ENCODE assay signal across 16 cellular contexts in genomic region chr9:129052592-129052991, GRCh38. TPM values are rescaled to one million over a fixed set of nuclear protein-coding genes. Genes with fewer than 3 reads are reported as not detected.
DNase-seq lines count a peak whose midpoint lies in the region; ATAC-seq and TF ChIP-seq lines count a peak whose summit lies in the region.
"Had no signal": no experiment of that assay in that cellular context is flagged by ENCODE, and none has a peak within 500 bp of the region (broad histone marks: within the 10 kb centered on the region; RNA-seq: fewer than 3 reads in every experiment).

No MANE protein-coding gene starts in this region.

- H3K36me3 Mint-ChIP-seq in progenitor cell of endocrine pancreas (ENCODE audit: insufficient read depth) (peaks cover 4% of the 10 kb centered on the region), WTC11 (peaks cover 17% of the 10 kb centered on the region)

- H3K9me3 Mint-ChIP-seq in progenitor cell of endocrine pancreas (ENCODE audit: low read depth) (no peaks in the 10 kb centered on the region), WTC11 (no peaks in the 10 kb centered on the region)
- H3K9me3 Mint-ChIP-seq: activated T-helper 2 cell treated with anti-CD3 and anti-CD28 coated beads, Interferon-gamma antibody, Interleukin-2, Interleukin-4, amounts not matched to agents 10 μg/mL and 5 μg/mL and 100 μg/mL, durations not matched to agents 14 hours and 24 hours and 36 hours; CD8-positive, alpha-beta memory T cell; GM23338; neural progenitor cell; stimulated activated effector memory CD8-positive, alpha-beta T cell treated with anti-CD3 and anti-CD28 coated beads, Interleukin-12 subunit alpha, Interleukin-12 subunit beta, amount 100 ng/mL, for 72 hours had no signal

- TF ChIP-seq CTCF in HEK293 (tag by site-specific recombination; IDR thresholded peaks at IDR 0.05) = no peak
- TF ChIP-seq CTCF in Peyer's patch (IDR thresholded peaks at IDR 0.05) = no peak
- TF ChIP-seq CTCF in progenitor cell of endocrine pancreas (IDR thresholded peaks at IDR 0.05; ENCODE audit: unreplicated experiment) = no peak
- no peak for TF ChIP-seq CTCF in WTC11 (IDR thresholded peaks at IDR 0.05)

- CTCF ChIA-PET in HEK293 (lab: Yijun Ruan, JAX) = no interaction called here
- CTCF ChIA-PET in WTC11 (lab: Charles Lee) = interaction anchor here (0.5 to 1.0 kb wide), 2 partner anchors 50 to 131 kb away, joined by 3 to 4 read pairs; no protein-coding TSS in a partner anchor

- no peak overlapping the region for H3K4me3 Mint-ChIP-seq in progenitor cell of endocrine pancreas (ENCODE audit: low read depth)
- no peak overlapping the region for H3K4me3 Mint-ChIP-seq in WTC11
- H3K4me3 Mint-ChIP-seq: CD8-positive, alpha-beta memory T cell; GM23338; neural progenitor cell; stimulated activated effector memory CD8-positive, alpha-beta T cell treated with anti-CD3 and anti-CD28 coated beads, Interleukin-12 subunit alpha, Interleukin-12 subunit beta, amount 100 ng/mL, for 72 hours had no signal

- intact Hi-C loops in cardiac septum (cut with DNase I) = no loop called here

- H3K4me1 Mint-ChIP-seq in progenitor cell of endocrine pancreas (ENCODE audit: low read depth) (no peaks in the 10 kb centered on the region), WTC11 (no peaks in the 10 kb centered on the region)
- H3K4me1 Mint-ChIP-seq: CD8-positive, alpha-beta memory T cell; GM23338; neural progenitor cell; stimulated activated effector memory CD8-positive, alpha-beta T cell treated with anti-CD3 and anti-CD28 coated beads, Interleukin-12 subunit alpha, Interleukin-12 subunit beta, amount 100 ng/mL, for 72 hours had no signal

- H3K27ac Mint-ChIP-seq in progenitor cell of endocrine pancreas = peak overlapping the region; percentile 71
- no peak overlapping the region for H3K27ac Mint-ChIP-seq in WTC11
- H3K27ac Mint-ChIP-seq: activated T-helper 2 cell treated with anti-CD3 and anti-CD28 coated beads, Interferon-gamma antibody, Interleukin-2, Interleukin-4, amounts not matched to agents 10 μg/mL and 5 μg/mL and 100 μg/mL, durations not matched to agents 14 hours and 24 hours and 36 hours; GM23338; neural progenitor cell; stimulated activated effector memory CD8-positive, alpha-beta T cell treated with anti-CD3 and anti-CD28 coated beads, Interleukin-12 subunit alpha, Interleukin-12 subunit beta, amount 100 ng/mL, for 72 hours had no signal

- H3K9me3 ChIP-seq in HEK293 (ENCODE audit: control insufficient read depth, insufficient read depth, low read depth, low read length) (no peaks in the 10 kb centered on the region), Peyer's patch (no peaks in the 10 kb centered on the region)
- H3K9me3 ChIP-seq: SK-N-SH had no signal

- H3K4me3 ChIP-seq in HEK293 (ENCODE audit: low read depth, low read length) (no peak overlapping the region), Peyer's patch (no peak overlapping the region)
- H3K4me3 ChIP-seq: GM23338, neural progenitor cell had no signal

- ATAC-seq in GM21390 (IDR thresholded peaks at IDR 0.05; ENCODE audit: unreplicated experiment) = no peak
- ATAC-seq in WTC11 = no peak
- ATAC-seq: GM23338; stimulated activated effector memory CD8-positive, alpha-beta T cell treated with anti-CD3 and anti-CD28 coated beads, Interleukin-12 subunit alpha, Interleukin-12 subunit beta, amount 100 ng/mL, for 72 hours had no signal

- POLR2A ChIA-PET in HEK293 (lab: Yijun Ruan, JAX) (no interaction called here), WTC11 (lab: Charles Lee) (no interaction called here)

- H3K36me3 ChIP-seq in HEK293 (ENCODE audit: control insufficient read depth in 2 of 2, insufficient read depth in 1 of 2, low read length in 2 of 2) (peaks cover 0 to 36% of the 10 kb centered on the region in 2 experiments; a peak in 2 of 3 replicates), Peyer's patch (peaks cover 0 to 75% (median 0%) of the 10 kb centered on the region in 3 donors)
- H3K36me3 ChIP-seq: neural progenitor cell had no signal

- no peaks in the 10 kb centered on the region for H3K27me3 Mint-ChIP-seq in progenitor cell of endocrine pancreas
- no peaks in the 10 kb centered on the region for H3K27me3 Mint-ChIP-seq in WTC11 (ENCODE audit: low read depth)
- H3K27me3 Mint-ChIP-seq: CD8-positive, alpha-beta memory T cell had no signal

- no peaks in the 10 kb centered on the region for H3K27me3 ChIP-seq in Peyer's patch
- H3K27me3 ChIP-seq: neural progenitor cell had no signal

- peak; percentile 31 to 55 for TF ChIP-seq POLR2A in Peyer's patch (IDR thresholded peaks at IDR 0.05)

- DNase-seq in Peyer's patch (peak in 2 of 3 donors; percentile 93 to 96), cardiac septum (ENCODE audit: low spot score) (peak; percentile 82), progenitor cell of endocrine pancreas (ENCODE audit: low spot score, unreplicated experiment) (no peak), NOMO-1 (lab: John Stamatoyannopoulos, UW; ENCODE audit: unreplicated experiment in 2 of 2) (no peak), WTC11 (ENCODE audit: low spot score) (no peak)
- no peak for DNase-seq in stimulated activated CD4-positive, alpha-beta T cell treated with anti-CD3 and anti-CD28 coated beads, Interleukin-15, amount 100 ng/mL, for 24 hours
- DNase-seq: CD8-positive, alpha-beta memory T cell; KBM-7; NCI-H524 treated with DMSO at 0.1 percent for 48 hours; SK-N-SH had no signal

- H3K4me1 ChIP-seq in HEK293 (ENCODE audit: control insufficient read depth, insufficient read depth, low read length) (no peaks in the 10 kb centered on the region), Peyer's patch (peaks cover 0 to 12% (median 0%) of the 10 kb centered on the region in 4 donors)
- H3K4me1 ChIP-seq: neural progenitor cell had no signal

- H3K27ac ChIP-seq in HEK293 (ENCODE audit: extremely low read depth, low read depth, low read length) (no peak overlapping the region), Peyer's patch (peak overlapping the region in 3 of 4 donors; percentile 57 to 94 (median 93))
- H3K27ac ChIP-seq: neural progenitor cell had no signal

TF ChIP-seq in HEK293, 187 proteins besides CTCF, POLR2A, EP300 and RAD21 (continues in another document):
- TF ChIP-seq ZNF621 (tag by site-specific recombination; IDR thresholded peaks at IDR 0.05) (no peak), ZNF639 (tag by site-specific recombination; IDR thresholded peaks at IDR 0.05) (no peak), SCRT2 (tag by site-specific recombination; IDR thresholded peaks at IDR 0.05) (peak; percentile 93), ZNF132 (tag by site-specific recombination; IDR thresholded peaks at IDR 0.05; ENCODE audit: borderline replicate concordance) (no peak)

TF ChIP-seq in WTC11, 78 proteins besides CTCF, POLR2A, EP300 and RAD21:
- TF ChIP-seq JUN (CRISPR knock-in tag; IDR thresholded peaks at IDR 0.05) (no peak), E2F4 (CRISPR knock-in tag; IDR thresholded peaks at IDR 0.05; ENCODE audit: borderline replicate concordance, low read depth) (no peak), ZNF121 (CRISPR knock-in tag; IDR thresholded peaks at IDR 0.05) (no peak), ZSCAN18 (CRISPR knock-in tag; IDR thresholded peaks at IDR 0.05) (no peak)

RNA-seq across cellular contexts. Expression of gene MIGA2, which starts 16.2 kb away (rescaled TPM):
- total RNA-seq in Peyer's patch (100 to 1,000 TPM in 3 of 4 donors, 10 to 100 TPM in 1; 68.5 to 174 (median 125) TPM), cardiac septum (39.3 TPM), progenitor cell of endocrine pancreas (42.6 and 45.4 TPM in 2 replicates), WTC11 (2021) (39.9 to 61.7 TPM (median 48.0 TPM) in 3 replicates)

RNA-seq across cellular contexts. Expression of gene SH3GLB2, which starts 24.5 kb away (rescaled TPM):
- total RNA-seq in Peyer's patch (100 to 1,000 TPM; 156 to 218 (median 183) TPM), cardiac septum (40.6 TPM), progenitor cell of endocrine pancreas (182 and 183 TPM in 2 replicates), WTC11 (2021) (59.7 to 65.7 TPM (median 62.9 TPM) in 3 replicates)

RNA-seq across cellular contexts. Expression of gene DOLPP1, which starts 28.3 kb away (rescaled TPM):
- total RNA-seq in Peyer's patch (10 to 100 TPM in 3 of 4 donors, not detected in 1; 37.6 to 53.9 (median 46.1) TPM), cardiac septum (4.8 TPM), progenitor cell of endocrine pancreas (29.1 and 29.3 TPM in 2 replicates), WTC11 (2021) (30.4 to 35.6 TPM (median 32.7 TPM) in 3 replicates)

RNA-seq across cellular contexts. Expression of gene CRAT, which starts 58.0 kb away (rescaled TPM):
- total RNA-seq in Peyer's patch = 100 to 1,000 TPM in 3 of 4 donors, 10 to 100 TPM in 1; 50.3 to 220 (median 146) TPM
- total RNA-seq in cardiac septum = 68.1 TPM
- 19.0 and 20.5 TPM in 2 replicates for total RNA-seq in progenitor cell of endocrine pancreas
- total RNA-seq in WTC11 (2021) = 17.2 to 19.1 TPM (median 17.5 TPM) in 3 replicates

RNA-seq across cellular contexts. Expression of gene PTPA, which starts 58.6 kb away (rescaled TPM):
- total RNA-seq in Peyer's patch (10 to 100 TPM; 48.7 to 65.7 (median 51.9) TPM), cardiac septum (204 TPM), progenitor cell of endocrine pancreas (135 and 145 TPM in 2 replicates), WTC11 (2021) (181 to 186 TPM (median 186 TPM) in 3 replicates)

Comparison
In these comparisons a context has a peak if more than half of its experiments do, and no peak if none do; other contexts are left out.
1. DNase-seq: peak in Peyer's patch (2 of 3) and cardiac septum (single experiment); none in progenitor cell of endocrine pancreas (single experiment), NOMO-1 (0 of 2), stimulated activated CD4-positive, alpha-beta T cell treated with anti-CD3 and anti-CD28 coated beads, Interleukin-15, amount 100 ng/mL, for 24 hours (single experiment) and WTC11 (single experiment).